In genomic region chr12:5391638-5392037, GRCh38 we compare ENCODE assay signal across 24 cellular contexts. TPM values are rescaled to one million over a fixed set of nuclear protein-coding genes. Genes with fewer than 3 reads are reported as not detected.
DNase-seq lines count a peak whose midpoint lies in the region; ATAC-seq and FAIRE-seq lines count a peak whose summit lies in the region.
"Had no signal": no experiment of that assay in that cellular context is flagged by ENCODE, and none has a peak within 500 bp of the region (broad histone marks: within the 10 kb centered on the region; RNA-seq: fewer than 3 reads in every experiment).

No MANE protein-coding gene starts in this region.

- DNase-seq in A172 (ENCODE audit: low spot score) = peak; percentile 56
- peak; percentile 87 for DNase-seq in EH (ENCODE audit: low read depth)
- peak; percentile 88 for DNase-seq in RCC 7860 (ENCODE audit: low spot score)
- DNase-seq in islet precursor cell = peak; percentile 1
- DNase-seq in NCI-H1694 treated with DMSO at 0.1 percent for 48 hours (lab: John Stamatoyannopoulos, UW) = no peak
- DNase-seq in frontal cortex (ENCODE audit: low spot score in 2 of 2) = no peak
- DNase-seq in ureter (ENCODE audit: low spot score) = no peak
- DNase-seq: activated CD4-positive, alpha-beta T cell treated with anti-CD3 and anti-CD28 coated beads, Interleukin-2, amount 50 U/mL, for 4 hours; activated effector memory CD4-positive, alpha-beta T cell treated with Interleukin-2 at 50 U/mL for 16 hours; activated naive CD8-positive, alpha-beta T cell treated with anti-CD3 and anti-CD28 coated beads, Interleukin-2, amount 50 U/mL, for 24 hours; DMS79 treated with DMSO at 0.1 percent for 48 hours; kidney; naive thymus-derived CD4-positive, alpha-beta T cell; NCI-H1436 treated with DMSO at 0.1 percent for 48 hours; NCI-H69; stimulated activated CD8-positive, alpha-beta memory T cell treated with anti-CD3 and anti-CD28 coated beads, Interleukin-4, amount 100 ng/mL, for 48 hours; substantia nigra; uterus; WERI-Rb-1 had no signal

- FAIRE-seq in RCC 7860 (lab: Jason Lieb, UNC) (peak; percentile 50), frontal cortex (lab: Jason Lieb, UNC) (no peak)
- FAIRE-seq: HepG2, kidney had no signal

- no peak for ATAC-seq in GM19351 (IDR thresholded peaks at IDR 0.05; ENCODE audit: unreplicated experiment)
- ATAC-seq: activated naive CD8-positive, alpha-beta T cell treated with anti-CD3 and anti-CD28 coated beads, Interleukin-2, amount 50 U/mL, for 24 hours; HepG2; naive thymus-derived CD4-positive, alpha-beta T cell had no signal

RNA-seq across cellular contexts. Expression of gene NTF3, which starts 40.3 kb away (rescaled TPM):
- total RNA-seq in A172 (2014; rRNA removed; shearing (Covaris generic)) = 1.3 and 5.8 TPM in 2 replicates
- total RNA-seq in frontal cortex (2.9 TPM), ureter (6.1 TPM)
- total RNA-seq: HepG2; MCF 10A; naive thymus-derived CD4-positive, alpha-beta T cell; PC-9; T-helper 2 cell treated with Interferon-gamma antibody and Interleukin-4, amounts not matched to agents 100 ng/mL and 5 ng/mL, for 36 hours had no signal

Comparison
In these comparisons a context has a peak if more than half of its experiments do, and no peak if none do; other contexts are left out.
1. DNase-seq: peak in A172 (single experiment), EH (single experiment), RCC 7860 (single experiment) and islet precursor cell (single experiment); none in NCI-H1694 treated with DMSO at 0.1 percent for 48 hours (single experiment), frontal cortex (0 of 2) and ureter (single experiment).